Comparison of ENCODE assay signal across 16 cellular contexts in genomic region chr7:112022128-112022527, GRCh38.
DNase-seq lines count a peak whose midpoint lies in the region; ATAC-seq and TF ChIP-seq lines count a peak whose summit lies in the region.
"Had no signal": no experiment of that assay in that cellular context is flagged by ENCODE, and none has a peak within 500 bp of the region (broad histone marks: within the 10 kb centered on the region; RNA-seq: fewer than 3 reads in every experiment).

No MANE protein-coding gene starts in this region.

- DNase-seq in ELF-1 (ENCODE audit: low read depth, low spot score) (peak; percentile 18), HEK293T (ENCODE audit: extremely low spot score) (peak; percentile 24), endodermal cell (peak; percentile 42), lower lobe of right lung (no peak), NCI-H2196 treated with DMSO at 0.1 percent for 48 hours (lab: John Stamatoyannopoulos, UW; ENCODE audit: unreplicated experiment) (no peak), Karpas-422 (no peak)
- no peak for DNase-seq in activated CD4-positive, alpha-beta memory T cell treated with anti-CD3 and anti-CD28 coated beads for 36 hours
- DNase-seq: CD8-positive, alpha-beta T cell; KBM-7; NCI-H1048; NCI-H146; NCI-H446; NCI-H82; SK-N-SH had no signal

- H3K4me1 Mint-ChIP-seq in endodermal cell, result peaks cover 12% of the 10 kb centered on the region
- H3K4me1 Mint-ChIP-seq in activated CD4-positive, alpha-beta memory T cell treated with anti-CD3 and anti-CD28 coated beads for 36 hours (ENCODE audit: low read depth), result no peaks in the 10 kb centered on the region

- H3K9ac ChIP-seq in endodermal cell (ENCODE audit: extremely low read depth, low read length, poor library complexity, severe bottlenecking) (no peak overlapping the region), Karpas-422 (ENCODE audit: low read length) (no peak overlapping the region)
- H3K9ac ChIP-seq: SK-N-SH had no signal

- intact Hi-C loops in lower lobe of right lung (cut with DNase I), result no loop called here
- intact Hi-C loops in activated CD4-positive, alpha-beta memory T cell treated with anti-CD3 and anti-CD28 coated beads for 36 hours (cut with micrococcal nuclease), result no loop called here

- H3K4me2 ChIP-seq in Karpas-422 (ENCODE audit: low read depth, low read length, poor library complexity, severe bottlenecking), result no peak overlapping the region
- H3K4me2 ChIP-seq: SK-N-SH had no signal

- POLR2A ChIA-PET in HEK293T (lab: Yijun Ruan, JAX), result no interaction called here
- POLR2A ChIA-PET in activated CD4-positive, alpha-beta memory T cell treated with anti-CD3 and anti-CD28 coated beads for 36 hours (lab: Charles Lee), result no interaction called here

- H3K79me2 ChIP-seq in Karpas-422 (ENCODE audit: low read length), result no peaks in the 10 kb centered on the region

- H4K20me1 ChIP-seq in Karpas-422 (ENCODE audit: insufficient read depth, low read depth, low read length), result no peaks in the 10 kb centered on the region

- no peak overlapping the region for H3K27ac ChIP-seq in endodermal cell (ENCODE audit: low read depth, low read length)
- H3K27ac ChIP-seq in lower lobe of right lung, result peak overlapping the region; percentile 13
- H3K27ac ChIP-seq in Karpas-422 (ENCODE audit: low read length), result no peak overlapping the region

- no peaks in the 10 kb centered on the region for H3K27me3 Mint-ChIP-seq in endodermal cell (ENCODE audit: insufficient read depth)
- H3K27me3 Mint-ChIP-seq in activated CD4-positive, alpha-beta memory T cell treated with anti-CD3 and anti-CD28 coated beads for 36 hours, result peaks cover 1% of the 10 kb centered on the region

- no peak overlapping the region for H2AFZ ChIP-seq in Karpas-422 (ENCODE audit: low read length)

- no peaks in the 10 kb centered on the region for H3K36me3 Mint-ChIP-seq in endodermal cell (ENCODE audit: low read depth)
- H3K36me3 Mint-ChIP-seq in activated CD4-positive, alpha-beta memory T cell treated with anti-CD3 and anti-CD28 coated beads for 36 hours, result no peaks in the 10 kb centered on the region
- H3K36me3 Mint-ChIP-seq: CD8-positive, alpha-beta T cell had no signal

- H3K4me3 Mint-ChIP-seq in endodermal cell, result no peak overlapping the region
- H3K4me3 Mint-ChIP-seq in activated CD4-positive, alpha-beta memory T cell treated with anti-CD3 and anti-CD28 coated beads for 36 hours, result no peak overlapping the region
- H3K4me3 Mint-ChIP-seq: CD8-positive, alpha-beta T cell had no signal

- WGBS in endodermal cell (ENCODE audit: insufficient coverage in 1 of 2, insufficient read length in 1 of 2), 2 experiments, result 72 to 93% methylated on average over 3 to 6 of the region's 6 CpGs

- CTCF ChIA-PET in HEK293T (lab: Yijun Ruan, JAX), result interaction anchor here (1.3 kb wide), 1 partner anchor 167 kb away, joined by 3 read pairs; no protein-coding TSS in a partner anchor
- CTCF ChIA-PET in activated CD4-positive, alpha-beta memory T cell treated with anti-CD3 and anti-CD28 coated beads for 36 hours (lab: Charles Lee), result no interaction called here

- H3K4me1 ChIP-seq in endodermal cell (ENCODE audit: control insufficient read depth, insufficient read depth, low read length), result no peaks in the 10 kb centered on the region
- peaks cover 54% of the 10 kb centered on the region for H3K4me1 ChIP-seq in lower lobe of right lung
- no peaks in the 10 kb centered on the region for H3K4me1 ChIP-seq in Karpas-422 (ENCODE audit: low read length)

- no peak overlapping the region for H3K27ac Mint-ChIP-seq in endodermal cell
- H3K27ac Mint-ChIP-seq in activated CD4-positive, alpha-beta memory T cell treated with anti-CD3 and anti-CD28 coated beads for 36 hours, result no peak overlapping the region
- H3K27ac Mint-ChIP-seq: CD8-positive, alpha-beta T cell had no signal

- TF ChIP-seq CTCF in endodermal cell (conservative IDR thresholded peaks at IDR 0.05), result no peak
- no peak for TF ChIP-seq CTCF in lower lobe of right lung (IDR thresholded peaks at IDR 0.05)

- ATAC-seq in lower lobe of right lung (peak; percentile 30 to 31), HG03565 (IDR thresholded peaks at IDR 0.05; ENCODE audit: unreplicated experiment) (no peak)
- ATAC-seq: CD8-positive, alpha-beta T cell; HCT116 had no signal

- H3K9me3 Mint-ChIP-seq in endodermal cell, result no peaks in the 10 kb centered on the region
- H3K9me3 Mint-ChIP-seq in activated CD4-positive, alpha-beta memory T cell treated with anti-CD3 and anti-CD28 coated beads for 36 hours, result no peaks in the 10 kb centered on the region
- H3K9me3 Mint-ChIP-seq: CD8-positive, alpha-beta T cell had no signal

- no peaks in the 10 kb centered on the region for H3K36me3 ChIP-seq in endodermal cell (ENCODE audit: control insufficient read depth, insufficient read depth, low read length)
- no peaks in the 10 kb centered on the region for H3K36me3 ChIP-seq in lower lobe of right lung
- no peaks in the 10 kb centered on the region for H3K36me3 ChIP-seq in Karpas-422 (ENCODE audit: insufficient read depth, low read length)

- H3K4me3 ChIP-seq in endodermal cell (ENCODE audit: low read length) (no peak overlapping the region), lower lobe of right lung (no peak overlapping the region), Karpas-422 (ENCODE audit: low read length) (no peak overlapping the region)

- H3K9me2 ChIP-seq in Karpas-422 (replicated peaks; ENCODE audit: insufficient read depth, low read length), result no peaks in the 10 kb centered on the region
- H3K9me2 ChIP-seq: SK-N-SH had no signal

- H3K9me3 ChIP-seq in endodermal cell (ENCODE audit: control insufficient read depth, low read length) (no peaks in the 10 kb centered on the region), lower lobe of right lung (no peaks in the 10 kb centered on the region), Karpas-422 (ENCODE audit: low read length) (no peaks in the 10 kb centered on the region)
- H3K9me3 ChIP-seq: SK-N-SH had no signal

- H3K27me3 ChIP-seq in endodermal cell (ENCODE audit: control insufficient read depth, insufficient read depth, low read length, poor library complexity, severe bottlenecking), result no peaks in the 10 kb centered on the region
- no peaks in the 10 kb centered on the region for H3K27me3 ChIP-seq in lower lobe of right lung (ENCODE audit: low read depth)
- no peaks in the 10 kb centered on the region for H3K27me3 ChIP-seq in Karpas-422 (ENCODE audit: low read length)

TF ChIP-seq in HEK293T, 16 proteins besides CTCF, POLR2A, EP300 and RAD21:
- TF ChIP-seq SP1 (IDR thresholded peaks at IDR 0.05), result no peak
- no peak for TF ChIP-seq BHLHE40 (IDR thresholded peaks at IDR 0.05; ENCODE audit: borderline replicate concordance)
- TF ChIP-seq PKNOX1 (IDR thresholded peaks at IDR 0.05), result no peak
- no peak for TF ChIP-seq TARDBP (IDR thresholded peaks at IDR 0.05)
- TF ChIP-seq FOXA1 (IDR thresholded peaks at IDR 0.05), result no peak
- no peak for TF ChIP-seq L3MBTL2 (conservative IDR thresholded peaks at IDR 0.05)
- no peak for TF ChIP-seq LEF1 (IDR thresholded peaks at IDR 0.05; ENCODE audit: borderline replicate concordance)

Comparison
In these comparisons a context has a peak if more than half of its experiments do, and no peak if none do; other contexts are left out.
1. DNase-seq: peak in ELF-1 (single experiment), HEK293T (single experiment) and endodermal cell (single experiment); none in lower lobe of right lung (single experiment), NCI-H2196 treated with DMSO at 0.1 percent for 48 hours (single experiment), activated CD4-positive, alpha-beta memory T cell treated with anti-CD3 and anti-CD28 coated beads for 36 hours (single experiment) and Karpas-422 (single experiment).